In genomic region chr9:27529316-27530278, GRCh38 we compare ENCODE assay signal across 8 cellular contexts. TPM values are rescaled to one million over a fixed set of nuclear protein-coding genes. Genes with fewer than 3 reads are reported as not detected.
DNase-seq lines count a peak whose midpoint lies in the region; ATAC-seq and TF ChIP-seq lines count a peak whose summit lies in the region.

Gene MOB3B, minus strand, starts transcription at chr9:27529814. Its CDS starts 74,264 bp downstream, at chr9:27455550.

- peak within 1 kb of the TSS; percentile 91 for H3K4me3 Mint-ChIP-seq in glutamatergic neuron (ENCODE audit: unreplicated experiment)

- H3K27ac ChIP-seq in SK-N-MC: no peak within 1 kb of the TSS
- no peak within 1 kb of the TSS for H3K27ac ChIP-seq in osteoblast (ENCODE audit: low read depth, low read length)
- peak within 1 kb of the TSS; percentile 75 for H3K27ac ChIP-seq in temporal lobe (ENCODE audit: low read depth, low read length)

- no peaks in the 10 kb centered on the region for H3K36me3 ChIP-seq in SK-N-MC (ENCODE audit: insufficient read depth, low read length)
- H3K36me3 ChIP-seq in osteoblast (ENCODE audit: insufficient read depth, low read length): no peaks in the 10 kb centered on the region

- peak within 1 kb of the TSS; percentile 77 to 82 for H3K27ac Mint-ChIP-seq in activated naive CD4-positive, alpha-beta T cell treated with anti-CD3 and anti-CD28 coated beads, Interleukin-2, amount 50 U/mL, for 72 hours
- H3K27ac Mint-ChIP-seq in glutamatergic neuron (ENCODE audit: unreplicated experiment): no peak within 1 kb of the TSS

- TF ChIP-seq CTCF in glutamatergic neuron (IDR thresholded peaks at IDR 0.05; ENCODE audit: partially characterized antibody, unreplicated experiment): peak; percentile 100
- peak; percentile 66 for TF ChIP-seq CTCF in osteoblast (IDR thresholded peaks at IDR 0.05; ENCODE audit: extremely low read depth, low read depth, low read length)

- peaks cover 14% of the 10 kb centered on the region for H3K4me1 Mint-ChIP-seq in glutamatergic neuron (ENCODE audit: low read depth, unreplicated experiment)

- peaks cover 3% of the 10 kb centered on the region for H3K27me3 Mint-ChIP-seq in glutamatergic neuron (ENCODE audit: unreplicated experiment)

- no peak for TF ChIP-seq EP300 in Ishikawa (IDR thresholded peaks at IDR 0.05; ENCODE audit: borderline replicate concordance)

- no peaks in the 10 kb centered on the region for H3K9me3 Mint-ChIP-seq in activated naive CD4-positive, alpha-beta T cell treated with anti-CD3 and anti-CD28 coated beads, Interleukin-2, amount 50 U/mL, for 72 hours
- H3K9me3 Mint-ChIP-seq in glutamatergic neuron (ENCODE audit: unreplicated experiment): no peaks in the 10 kb centered on the region

- no peaks in the 10 kb centered on the region for H3K79me2 ChIP-seq in osteoblast (ENCODE audit: insufficient read depth, low read length)

- peaks cover 0 to 5% of the 10 kb centered on the region in 2 donors for H3K36me3 Mint-ChIP-seq in activated naive CD4-positive, alpha-beta T cell treated with anti-CD3 and anti-CD28 coated beads, Interleukin-2, amount 50 U/mL, for 72 hours
- no peaks in the 10 kb centered on the region for H3K36me3 Mint-ChIP-seq in glutamatergic neuron (ENCODE audit: unreplicated experiment)

- H3K4me2 ChIP-seq in osteoblast (ENCODE audit: insufficient read depth, low read length): peak within 1 kb of the TSS; percentile 93

- H4K20me1 ChIP-seq in osteoblast (ENCODE audit: insufficient read depth, low read length): no peaks in the 10 kb centered on the region

- peaks cover 39% of the 10 kb centered on the region for H3K27me3 ChIP-seq in osteoblast (ENCODE audit: insufficient read depth, low read length)

- H3K4me3 ChIP-seq in SK-N-MC (peak within 1 kb of the TSS; percentile 88), osteoblast (ENCODE audit: insufficient read depth, low read length) (peak within 1 kb of the TSS; percentile 68)

- H3K9me3 ChIP-seq in SK-N-MC (ENCODE audit: low read depth, low read length): no peaks in the 10 kb centered on the region
- no peaks in the 10 kb centered on the region for H3K9me3 ChIP-seq in osteoblast (ENCODE audit: low read depth, low read length)

- DNase-seq in DMS53 (lab: John Stamatoyannopoulos, UW): peak; percentile 77
- no peak for DNase-seq in SK-N-MC (ENCODE audit: low read depth, low spot score)
- peak; percentile 77 to 89 for DNase-seq in activated naive CD4-positive, alpha-beta T cell treated with anti-CD3 and anti-CD28 coated beads, Interleukin-2, amount 50 U/mL, for 72 hours (ENCODE audit: low spot score in 2 of 2)
- DNase-seq in glutamatergic neuron: peak; percentile 95
- peak; percentile 95 for DNase-seq in osteoblast (ENCODE audit: insufficient read length, low spot score, missing footprints)

- peak within 1 kb of the TSS; percentile 60 for H3K9ac ChIP-seq in SK-N-MC (ENCODE audit: insufficient read length)

- TF ChIP-seq RAD21 in Ishikawa (IDR thresholded peaks at IDR 0.05; ENCODE audit: low read depth): peak; percentile 77

- H3K4me1 ChIP-seq in osteoblast (ENCODE audit: insufficient read depth, low read length): peaks cover 10% of the 10 kb centered on the region

- peak; percentile 77 for ATAC-seq in GM21576 (IDR thresholded peaks at IDR 0.05; ENCODE audit: unreplicated experiment)
- ATAC-seq in activated naive CD4-positive, alpha-beta T cell treated with anti-CD3 and anti-CD28 coated beads, Interleukin-2, amount 50 U/mL, for 72 hours: peak; percentile 77 to 84

- H2AFZ ChIP-seq in osteoblast (ENCODE audit: low read length): peak within 1 kb of the TSS; percentile 57

TF ChIP-seq in Ishikawa, 13 proteins besides CTCF, POLR2A, EP300 and RAD21:
- peak; percentile 15; the same call in 1 of the 2 replicates for TF ChIP-seq NFIC (IDR thresholded peaks at IDR 0.05)
- TF ChIP-seq REST (IDR thresholded peaks at IDR 0.05; ENCODE audit: low read depth): no peak
- TF ChIP-seq YY1 (IDR thresholded peaks at IDR 0.05; ENCODE audit: low read depth): 0 out of 2 replicates have a peak, but pooled peaks have one; percentile 16

RNA-seq across cellular contexts. Expression of gene MOB3B, which starts in this region (rescaled TPM):
- total RNA-seq in activated naive CD4-positive, alpha-beta T cell treated with anti-CD3 and anti-CD28 coated beads, Interleukin-2, amount 50 U/mL, for 72 hours: 1 to 10 TPM; 1.3 to 2.3 TPM
- total RNA-seq in glutamatergic neuron (ENCODE audit: unreplicated experiment) (1.8 TPM), osteoblast (under 0.01 TPM in 2 replicates), temporal lobe (7.6 TPM)

Comparison
In these comparisons a context has a peak if more than half of its experiments do, and no peak if none do; other contexts are left out.
1. Peak in DNase-seq, H3K4me3 ChIP-seq and H3K4me2 ChIP-seq in osteoblast; RNA of the gene not detected or under 1 TPM.